Comparison of ENCODE assay signal across 1 cellular context in genomic region chr1:26408604-26409003, GRCh38.
TF ChIP-seq lines count a peak whose summit lies in the region.

No MANE protein-coding gene starts in this region.

TF ChIP-seq in WTC11, 78 proteins besides CTCF, POLR2A, EP300 and RAD21 (continued from another document and continues in another):
- peak; percentile 100 for TF ChIP-seq ARID4B (CRISPR knock-in tag; IDR thresholded peaks at IDR 0.05; ENCODE audit: borderline replicate concordance)
- no peak for TF ChIP-seq GTF2I (CRISPR knock-in tag; conservative IDR thresholded peaks at IDR 0.05)
- peak; percentile 99 for TF ChIP-seq ELF4 (CRISPR knock-in tag; IDR thresholded peaks at IDR 0.05; ENCODE audit: low read depth)
- TF ChIP-seq CBFB (CRISPR knock-in tag; IDR thresholded peaks at IDR 0.05; ENCODE audit: low read depth), result peak; percentile 99
- peak; percentile 99 for TF ChIP-seq ATF1 (CRISPR knock-in tag; IDR thresholded peaks at IDR 0.05)
- peak; percentile 97 for TF ChIP-seq CREM (CRISPR knock-in tag; IDR thresholded peaks at IDR 0.05)
- TF ChIP-seq HMGXB4 (CRISPR knock-in tag; IDR thresholded peaks at IDR 0.05), result peak; percentile 86; the same call in 1 of the 2 replicates
- peak; percentile 84; the same call in 1 of the 2 replicates for TF ChIP-seq ZNF138 (CRISPR knock-in tag; conservative IDR thresholded peaks at IDR 0.05)
- peak; percentile 77 for TF ChIP-seq ZNF423 (CRISPR knock-in tag; IDR thresholded peaks at IDR 0.05)
- no peak for TF ChIP-seq NFATC4 (CRISPR knock-in tag; IDR thresholded peaks at IDR 0.05)
- TF ChIP-seq E2F5 (CRISPR knock-in tag; IDR thresholded peaks at IDR 0.05), result peak; percentile 99
- peak; percentile 99 for TF ChIP-seq NR3C1 (CRISPR knock-in tag; conservative IDR thresholded peaks at IDR 0.05; ENCODE audit: low read depth)
- TF ChIP-seq ETV6 (CRISPR knock-in tag; IDR thresholded peaks at IDR 0.05), result peak; percentile 100
- TF ChIP-seq ATF2 (CRISPR knock-in tag; IDR thresholded peaks at IDR 0.05; ENCODE audit: borderline replicate concordance, low read depth), result peak; percentile 98
- no peak for TF ChIP-seq RORB (CRISPR knock-in tag; IDR thresholded peaks at IDR 0.05)
- TF ChIP-seq NFYB (CRISPR knock-in tag; conservative IDR thresholded peaks at IDR 0.05; ENCODE audit: low read depth), result peak; percentile 80
- peak; percentile 99 for TF ChIP-seq NR1H2 (CRISPR knock-in tag; IDR thresholded peaks at IDR 0.05)
- TF ChIP-seq SP1 (CRISPR knock-in tag; conservative IDR thresholded peaks at IDR 0.05), result peak; percentile 94
- TF ChIP-seq SOX15 (CRISPR knock-in tag; IDR thresholded peaks at IDR 0.05), result no peak
- TF ChIP-seq USF1 (CRISPR knock-in tag; IDR thresholded peaks at IDR 0.05), result peak; percentile 95
- TF ChIP-seq ZMAT4 (CRISPR knock-in tag; IDR thresholded peaks at IDR 0.05), result no peak
- peak; percentile 99 for TF ChIP-seq ZNF512 (CRISPR knock-in tag; IDR thresholded peaks at IDR 0.05; ENCODE audit: borderline replicate concordance)
- peak; percentile 73 for TF ChIP-seq USF2 (CRISPR knock-in tag; IDR thresholded peaks at IDR 0.05)
- peak; percentile 100 for TF ChIP-seq TEAD4 (CRISPR knock-in tag; IDR thresholded peaks at IDR 0.05)
- peak; percentile 96 for TF ChIP-seq GABPB1 (CRISPR knock-in tag; IDR thresholded peaks at IDR 0.05)
- TF ChIP-seq IRF2 (CRISPR knock-in tag; IDR thresholded peaks at IDR 0.05; ENCODE audit: borderline replicate concordance, low read depth), result peak; percentile 98
- no peak for TF ChIP-seq JAZF1 (CRISPR knock-in tag; IDR thresholded peaks at IDR 0.05)
- no peak for TF ChIP-seq GRHL2 (CRISPR knock-in tag; IDR thresholded peaks at IDR 0.05; ENCODE audit: insufficient replicate concordance, severe bottlenecking)
- TF ChIP-seq E2F1 (CRISPR knock-in tag; IDR thresholded peaks at IDR 0.05), result peak; percentile 99
- peak; percentile 100 for TF ChIP-seq JUN (CRISPR knock-in tag; IDR thresholded peaks at IDR 0.05)
- TF ChIP-seq MYBL2 (CRISPR knock-in tag; IDR thresholded peaks at IDR 0.05), result peak; percentile 99
- TF ChIP-seq AR (CRISPR knock-in tag; IDR thresholded peaks at IDR 0.05), result no peak
- TF ChIP-seq ZNF532 (CRISPR knock-in tag; IDR thresholded peaks at IDR 0.05; ENCODE audit: borderline replicate concordance), result no peak
- peak; percentile 81; the same call in 1 of the 2 replicates for TF ChIP-seq EMX1 (CRISPR knock-in tag; IDR thresholded peaks at IDR 0.05)
- TF ChIP-seq FOXK1 (CRISPR knock-in tag; IDR thresholded peaks at IDR 0.05), result peak; percentile 99
- TF ChIP-seq SMAD4 (CRISPR knock-in tag; IDR thresholded peaks at IDR 0.05), result peak; percentile 99
